Comparison of ENCODE assay signal across 15 cellular contexts in the genomic region with DNA sequence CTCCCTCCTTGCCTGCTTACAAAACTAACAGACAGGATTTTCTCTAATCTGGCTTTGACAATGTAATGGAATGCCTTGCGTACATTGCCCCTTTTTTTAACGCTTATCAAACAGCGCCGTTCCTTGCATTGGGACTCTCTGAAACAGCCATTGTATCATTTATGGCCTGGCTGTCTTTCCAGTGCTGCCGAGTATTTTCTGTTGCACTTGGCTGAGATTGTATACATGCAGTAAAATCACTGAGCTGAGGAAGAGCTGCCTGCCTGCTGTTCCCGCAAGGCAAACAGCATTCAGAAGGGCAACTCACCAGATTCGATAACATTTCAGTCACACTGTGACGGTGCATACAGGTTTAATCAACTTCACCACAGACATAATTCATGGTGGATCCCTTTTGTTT.
DNase-seq lines count a peak whose midpoint lies in the region; ATAC-seq and TF ChIP-seq lines count a peak whose summit lies in the region.
"Had no signal": no experiment of that assay in that cellular context is flagged by ENCODE, and none has a peak within 500 bp of the region (broad histone marks: within the 10 kb centered on the region; RNA-seq: fewer than 3 reads in every experiment).

No MANE protein-coding gene starts in this region.

- DNase-seq in LNCaP clone FGC (ENCODE audit: low read depth) (peak; percentile 41), glutamatergic neuron (no peak), stomach (no peak), gastrocnemius medialis (no peak), cardiac septum (ENCODE audit: low spot score) (no peak)
- DNase-seq in activated CD4-positive, alpha-beta T cell treated with anti-CD3 and anti-CD28 coated beads for 1 hour = no peak
- DNase-seq: activated CD4-positive, alpha-beta T cell treated with anti-CD3 and anti-CD28 coated beads, Interleukin-2, amount 50 U/mL, for 1 hour; activated naive CD4-positive, alpha-beta T cell; DND-41; effector memory CD8-positive, alpha-beta T cell; NCI-H2171 treated with DMSO at 0.1 percent for 48 hours; nucleus accumbens; stimulated activated CD4-positive, alpha-beta T cell treated with anti-CD3 and anti-CD28 coated beads, Interleukin-4, amount 100 ng/mL, for 24 hours had no signal

- no peaks in the 10 kb centered on the region for H3K36me3 Mint-ChIP-seq in glutamatergic neuron (ENCODE audit: unreplicated experiment)

- no peaks in the 10 kb centered on the region for H3K9me3 ChIP-seq in stomach
- H3K9me3 ChIP-seq in gastrocnemius medialis = no peaks in the 10 kb centered on the region

- H3K4me3 Mint-ChIP-seq in glutamatergic neuron (ENCODE audit: unreplicated experiment) = no peak overlapping the region
- H3K4me3 Mint-ChIP-seq: effector memory CD8-positive, alpha-beta T cell had no signal

- H3K27ac Mint-ChIP-seq in glutamatergic neuron (ENCODE audit: unreplicated experiment) = peak overlapping the region; percentile 62
- H3K27ac Mint-ChIP-seq: effector memory CD8-positive, alpha-beta T cell had no signal

- H3K4me1 ChIP-seq in stomach = peaks cover 0 to 10% (median 0%) of the 10 kb centered on the region in 4 donors
- no peaks in the 10 kb centered on the region for H3K4me1 ChIP-seq in gastrocnemius medialis

- H3K36me3 ChIP-seq in stomach (no peaks in the 10 kb centered on the region), gastrocnemius medialis (no peaks in the 10 kb centered on the region)

- TF ChIP-seq EP300 in stomach (IDR thresholded peaks at IDR 0.05) = no peak

- in situ Hi-C loops in gastrocnemius medialis (cut with MboI; ENCODE audit: low sequenced_read_pairs in 4 of 4) = no loop called here

- peaks cover 2% of the 10 kb centered on the region for H3K9me3 Mint-ChIP-seq in glutamatergic neuron (ENCODE audit: unreplicated experiment)
- H3K9me3 Mint-ChIP-seq: effector memory CD8-positive, alpha-beta T cell had no signal

- H3K27me3 ChIP-seq in stomach (no peaks in the 10 kb centered on the region), gastrocnemius medialis (no peaks in the 10 kb centered on the region)

- 16 to 33% (median 27%) methylated on average over 8 of the region's 8 CpGs for WGBS in stomach, 5 donors

- no peak for TF ChIP-seq POLR2A in stomach (IDR thresholded peaks at IDR 0.05)
- TF ChIP-seq POLR2A in gastrocnemius medialis (IDR thresholded peaks at IDR 0.05) = no peak

- H3K4me3 ChIP-seq in LNCaP clone FGC (ENCODE audit: low read depth, low read length) (peak overlapping the region; percentile 22), stomach (peak overlapping the region in 3 of 4 donors; percentile 10 to 23 (median 19)), gastrocnemius medialis (no peak overlapping the region)

- no peak for ATAC-seq in gastrocnemius medialis
- ATAC-seq: effector memory CD8-positive, alpha-beta T cell; HepG2 had no signal

- H3K27ac ChIP-seq in VCaP = peak overlapping the region; percentile 83
- H3K27ac ChIP-seq in stomach = no peak overlapping the region
- H3K27ac ChIP-seq in gastrocnemius medialis = no peak overlapping the region

- H3K27me3 Mint-ChIP-seq in glutamatergic neuron (ENCODE audit: unreplicated experiment) = no peaks in the 10 kb centered on the region

- intact Hi-C loops in stomach (cut with DNase I; ENCODE audit: low total_unique reads) (no loop called here), gastrocnemius medialis (cut with DNase I; ENCODE audit: low total_unique reads) (no loop called here), cardiac septum (cut with DNase I) (no loop called here)

- peaks cover 2% of the 10 kb centered on the region for H3K4me1 Mint-ChIP-seq in glutamatergic neuron (ENCODE audit: low read depth, unreplicated experiment)

- TF ChIP-seq CTCF in LNCaP clone FGC (IDR thresholded peaks at IDR 0.05; ENCODE audit: control insufficient read depth, extremely low read depth, insufficient read depth) = 0 out of 2 replicates have a peak, but pooled peaks have one; percentile 10
- no peak for TF ChIP-seq CTCF in VCaP (conservative IDR thresholded peaks at IDR 0.05)
- TF ChIP-seq CTCF in glutamatergic neuron (IDR thresholded peaks at IDR 0.05; ENCODE audit: partially characterized antibody, unreplicated experiment) = no peak
- TF ChIP-seq CTCF in stomach (IDR thresholded peaks at IDR 0.05) = no peak
- no peak for TF ChIP-seq CTCF in gastrocnemius medialis (IDR thresholded peaks at IDR 0.05 in 4 of 5, conservative IDR thresholded peaks at IDR 0.05 in 1 of 5)

Comparison
In these comparisons a context has a peak if more than half of its experiments do, and no peak if none do; other contexts are left out.
1. H3K4me3 ChIP-seq: peak in LNCaP clone FGC (single experiment) and stomach (3 of 4); none in gastrocnemius medialis (0 of 4).